In genomic region chr2:1341409-1342120, GRCh38 we compare ENCODE assay signal across 13 cellular contexts.
DNase-seq lines count a peak whose midpoint lies in the region; TF ChIP-seq lines count a peak whose summit lies in the region.
"Had no signal": no experiment of that assay in that cellular context is flagged by ENCODE, and none has a peak within 500 bp of the region (broad histone marks: within the 10 kb centered on the region; RNA-seq: fewer than 3 reads in every experiment).

No MANE protein-coding gene starts in this region.

- H2AK5ac ChIP-seq in neuronal stem cell (ENCODE audit: low read depth, low read length), result no peak overlapping the region

- no peak overlapping the region for H3K14ac ChIP-seq in neuronal stem cell (ENCODE audit: low read length)

- no peaks in the 10 kb centered on the region for H4K20me1 ChIP-seq in BLaER1

- H4K91ac ChIP-seq in neuronal stem cell (ENCODE audit: low read depth, low read length, poor library complexity), result no peak overlapping the region

- H3K4me1 Mint-ChIP-seq in nephron progenitor cell, result peaks cover 24% of the 10 kb centered on the region
- H3K4me1 Mint-ChIP-seq in HFFc6 (ENCODE audit: low read depth), result no peaks in the 10 kb centered on the region
- H3K4me1 Mint-ChIP-seq: CD14-positive monocyte, IgD-negative memory B cell had no signal

- H3K9me3 ChIP-seq in BLaER1 (peaks cover 2% of the 10 kb centered on the region; the same call in 1 of the 2 replicates), HUES64 (ENCODE audit: insufficient read depth, low read depth, low read length) (no peaks in the 10 kb centered on the region), neuronal stem cell (replicated peaks in 1 of 2; ENCODE audit: control insufficient read depth in 2 of 2, insufficient read depth in 1 of 2, low read depth in 1 of 2, low read length in 2 of 2) (no peaks in the 10 kb centered on the region)

- H3K27ac Mint-ChIP-seq in nephron progenitor cell, result peak overlapping the region; percentile 76
- H3K27ac Mint-ChIP-seq in HFFc6, result no peak overlapping the region
- H3K27ac Mint-ChIP-seq: CD14-positive monocyte, IgD-negative memory B cell had no signal

- no peak overlapping the region for H3K4ac ChIP-seq in neuronal stem cell (ENCODE audit: low read length)

- H3K36me3 Mint-ChIP-seq in nephron progenitor cell (ENCODE audit: low read depth), result no peaks in the 10 kb centered on the region
- H3K36me3 Mint-ChIP-seq in HFFc6 (ENCODE audit: low read depth), result no peaks in the 10 kb centered on the region
- H3K36me3 Mint-ChIP-seq: CD14-positive monocyte had no signal

- DNase-seq in choroid plexus epithelial cell (ENCODE audit: low read depth), result peak; percentile 0
- DNase-seq in nephron progenitor cell, result no peak
- DNase-seq in HFFc6, result no peak
- DNase-seq in neuronal stem cell (ENCODE audit: low spot score), result no peak
- DNase-seq in hepatic stellate cell (ENCODE audit: low spot score), result no peak
- DNase-seq: NCI-H1417, NCI-H187 treated with DMSO at 0.1 percent for 48 hours, NCI-H748 treated with DMSO at 0.1 percent for 48 hours, PC-9 had no signal

- H2AFZ ChIP-seq in neuronal stem cell (ENCODE audit: low read length), result no peak overlapping the region
- H2AFZ ChIP-seq: PC-9 had no signal

- no peak overlapping the region for H2BK5ac ChIP-seq in neuronal stem cell (ENCODE audit: low read length)

- H2BK120ac ChIP-seq in neuronal stem cell (ENCODE audit: low read depth, low read length), result no peak overlapping the region

- H3K9me3 Mint-ChIP-seq in nephron progenitor cell, result peaks cover 15% of the 10 kb centered on the region
- peaks cover 5% of the 10 kb centered on the region; the same call in 1 of the 2 replicates for H3K9me3 Mint-ChIP-seq in HFFc6

- H3K18ac ChIP-seq in neuronal stem cell (ENCODE audit: low read length), result no peak overlapping the region

- H3K27me3 ChIP-seq in BLaER1 (no peaks in the 10 kb centered on the region), HUES64 (ENCODE audit: insufficient read depth, low read length) (no peaks in the 10 kb centered on the region), neuronal stem cell (ENCODE audit: control insufficient read depth in 3 of 3, insufficient read depth in 3 of 3, low read depth in 1 of 3, low read length in 3 of 3) (no peaks in the 10 kb centered on the region)

- H3K9ac ChIP-seq in BLaER1 (no peak overlapping the region), HUES64 (ENCODE audit: low read depth, low read length) (no peak overlapping the region), neuronal stem cell (ENCODE audit: low read depth, low read length, poor library complexity) (no peak overlapping the region)

- H2BK15ac ChIP-seq in neuronal stem cell (ENCODE audit: low read length), result no peak overlapping the region

- H3K36me3 ChIP-seq in BLaER1, result no peaks in the 10 kb centered on the region
- no peaks in the 10 kb centered on the region for H3K36me3 ChIP-seq in HUES64 (ENCODE audit: insufficient read depth, low read length)
- no peaks in the 10 kb centered on the region for H3K36me3 ChIP-seq in neuronal stem cell (replicated peaks in 1 of 2; ENCODE audit: control insufficient read depth in 2 of 2, insufficient read depth in 2 of 2, low read length in 2 of 2)

- no peak overlapping the region for H3K27ac ChIP-seq in BLaER1
- H3K27ac ChIP-seq in HUES64 (ENCODE audit: low read depth, low read length), result peak overlapping the region; percentile 7; the same call in 1 of the 2 replicates
- no peak overlapping the region for H3K27ac ChIP-seq in neuronal stem cell (replicated peaks; ENCODE audit: low read length)
- H3K27ac ChIP-seq: PC-9 had no signal

- no peaks in the 10 kb centered on the region for H3K79me1 ChIP-seq in neuronal stem cell (ENCODE audit: low read depth, low read length)

- H3K4me2 ChIP-seq in BLaER1, result peak overlapping the region; percentile 61
- H3K4me2 ChIP-seq in neuronal stem cell (ENCODE audit: insufficient read depth, low read length, poor library complexity, severe bottlenecking), result no peak overlapping the region
- H3K4me2 ChIP-seq: PC-9 had no signal

- H4K8ac ChIP-seq in neuronal stem cell (ENCODE audit: low read depth, low read length), result no peak overlapping the region

- H3K4me1 ChIP-seq in BLaER1 (peaks cover 14% of the 10 kb centered on the region), HUES64 (ENCODE audit: insufficient read depth, low read length) (peaks cover 19% of the 10 kb centered on the region), neuronal stem cell (ENCODE audit: control insufficient read depth in 2 of 2, insufficient read depth in 1 of 2, low read depth in 1 of 2, low read length in 2 of 2) (no peaks in the 10 kb centered on the region)

- H3K4me3 ChIP-seq in BLaER1, result no peak overlapping the region
- no peak overlapping the region for H3K4me3 ChIP-seq in HUES64 (ENCODE audit: low read length)
- no peak overlapping the region for H3K4me3 ChIP-seq in choroid plexus epithelial cell (ENCODE audit: low read depth, low read length)
- no peak overlapping the region for H3K4me3 ChIP-seq in neuronal stem cell (ENCODE audit: low read length in 2 of 2)
- H3K4me3 ChIP-seq: PC-9 had no signal

- no peak for TF ChIP-seq CTCF in choroid plexus epithelial cell (conservative IDR thresholded peaks at IDR 0.05; ENCODE audit: low read depth, low read length)
- TF ChIP-seq CTCF in nephron progenitor cell (IDR thresholded peaks at IDR 0.05), result no peak
- no peak for TF ChIP-seq CTCF in HFFc6 (IDR thresholded peaks at IDR 0.05)

- 44% methylated on average over 3 of the region's 4 CpGs for WGBS in HUES64
- WGBS in neuronal stem cell (ENCODE audit: extremely low coverage in 2 of 2, insufficient read length in 2 of 2, insufficient replicate concordance in 1 of 2), 2 donors, result no CpG with 5 or more reads among the region's 4 CpGs

- H3K27me3 Mint-ChIP-seq in nephron progenitor cell (ENCODE audit: low read depth, poor library complexity), result peaks cover 1% of the 10 kb centered on the region
- no peaks in the 10 kb centered on the region for H3K27me3 Mint-ChIP-seq in HFFc6 (ENCODE audit: insufficient read depth)
- H3K27me3 Mint-ChIP-seq: IgD-negative memory B cell had no signal

- H2BK12ac ChIP-seq in neuronal stem cell (ENCODE audit: low read length), result no peak overlapping the region

- no peak overlapping the region for H3K4me3 Mint-ChIP-seq in nephron progenitor cell
- H3K4me3 Mint-ChIP-seq in HFFc6, result no peak overlapping the region
- H3K4me3 Mint-ChIP-seq: CD14-positive monocyte, IgD-negative memory B cell had no signal

- no peak overlapping the region for H3K23ac ChIP-seq in neuronal stem cell (ENCODE audit: low read depth, low read length, poor library complexity)
